ENCODE assay signal across 18 cellular contexts in genomic region chr6:144718431-144718830, GRCh38.
DNase-seq lines count a peak whose midpoint lies in the region; ATAC-seq and TF ChIP-seq lines count a peak whose summit lies in the region.
"Had no signal": no experiment of that assay in that cellular context is flagged by ENCODE, and none has a peak within 500 bp of the region (broad histone marks: within the 10 kb centered on the region; RNA-seq: fewer than 3 reads in every experiment).

No MANE protein-coding gene starts in this region.

- no peaks in the 10 kb centered on the region for H3K79me2 ChIP-seq in mammary epithelial cell (ENCODE audit: insufficient read depth, low read length)

- peaks cover 0 to 2% of the 10 kb centered on the region in 2 donors for H3K36me3 Mint-ChIP-seq in activated T-cell treated with anti-CD3 and anti-CD28 coated beads, Interleukin-2, amount 50 U/mL, for 72 hours (ENCODE audit: insufficient read depth in 2 of 2)
- peaks cover 6% of the 10 kb centered on the region for H3K36me3 Mint-ChIP-seq in stimulated activated effector memory CD8-positive, alpha-beta T cell treated with anti-CD3 and anti-CD28 coated beads, Interleukin-12 subunit alpha, Interleukin-12 subunit beta, amount 100 ng/mL, for 72 hours

- no peak overlapping the region for H3K4me3 ChIP-seq in mammary epithelial cell (replicated peaks in 1 of 3; ENCODE audit: insufficient read depth in 1 of 3, low read depth in 2 of 3, low read length in 3 of 3)
- H3K4me3 ChIP-seq: A549, sigmoid colon had no signal

- H3K4me1 ChIP-seq in mammary epithelial cell (ENCODE audit: insufficient read depth, low read length), result peaks cover 9% of the 10 kb centered on the region
- H3K4me1 ChIP-seq: A549 had no signal

- no peaks in the 10 kb centered on the region for H3K27me3 ChIP-seq in mammary epithelial cell (ENCODE audit: insufficient read depth, low read length)
- H3K27me3 ChIP-seq: neutrophil, sigmoid colon had no signal

- H3K27ac Mint-ChIP-seq in activated T-cell treated with anti-CD3 and anti-CD28 coated beads, Interleukin-2, amount 50 U/mL, for 72 hours, result no peak overlapping the region
- H3K27ac Mint-ChIP-seq in stimulated activated effector memory CD8-positive, alpha-beta T cell treated with anti-CD3 and anti-CD28 coated beads, Interleukin-12 subunit alpha, Interleukin-12 subunit beta, amount 100 ng/mL, for 72 hours, result no peak overlapping the region
- H3K27ac Mint-ChIP-seq: brain had no signal

- H4K20me1 ChIP-seq in mammary epithelial cell (ENCODE audit: insufficient read depth, low read length), result no peaks in the 10 kb centered on the region

- no peak overlapping the region for H3K4me2 ChIP-seq in mammary epithelial cell (ENCODE audit: insufficient read depth, low read depth, low read length)
- H3K4me2 ChIP-seq: A549 had no signal

- H2AFZ ChIP-seq in mammary epithelial cell (ENCODE audit: low read depth, low read length), result no peak overlapping the region

- BruUV-seq in mammary epithelial cell (replicated peaks; lab: Mats Ljungman, UMichigan), result no TSS peak

- peaks cover 53% of the 10 kb centered on the region for H3K4me1 Mint-ChIP-seq in activated T-cell treated with anti-CD3 and anti-CD28 coated beads, Interleukin-2, amount 50 U/mL, for 72 hours (ENCODE audit: low read depth)
- peaks cover 34% of the 10 kb centered on the region for H3K4me1 Mint-ChIP-seq in stimulated activated effector memory CD8-positive, alpha-beta T cell treated with anti-CD3 and anti-CD28 coated beads, Interleukin-12 subunit alpha, Interleukin-12 subunit beta, amount 100 ng/mL, for 72 hours

- WGBS in mammary epithelial cell (ENCODE audit: low coverage, missing lambda C conversion rate), result 100% methylated on average over 1 of the region's 2 CpGs

- H3K9ac ChIP-seq in mammary epithelial cell (ENCODE audit: insufficient read depth, low read length), result no peak overlapping the region

- H3K4me3 Mint-ChIP-seq in activated T-cell treated with anti-CD3 and anti-CD28 coated beads, Interleukin-2, amount 50 U/mL, for 72 hours, result no peak overlapping the region
- H3K4me3 Mint-ChIP-seq in stimulated activated effector memory CD8-positive, alpha-beta T cell treated with anti-CD3 and anti-CD28 coated beads, Interleukin-12 subunit alpha, Interleukin-12 subunit beta, amount 100 ng/mL, for 72 hours, result no peak overlapping the region
- H3K4me3 Mint-ChIP-seq: brain had no signal

- peak; percentile 83 to 84 for ATAC-seq in activated T-cell treated with anti-CD3 and anti-CD28 coated beads, Interleukin-2, amount 50 U/mL, for 72 hours (replicated peaks in 1 of 2)
- peak; percentile 84 for ATAC-seq in stimulated activated effector memory CD8-positive, alpha-beta T cell treated with anti-CD3 and anti-CD28 coated beads, Interleukin-12 subunit alpha, Interleukin-12 subunit beta, amount 100 ng/mL, for 72 hours
- no peak for ATAC-seq in omental fat pad (ENCODE audit: low FRiP score)
- ATAC-seq: A549, HCT116 had no signal

- intact Hi-C loops in mammary epithelial cell (cut with micrococcal nuclease), result no loop called here

- dilution Hi-C loops in mammary epithelial cell (cut with HindIII; ENCODE audit: low sequenced_read_pairs), result no loop called here

- no peak for DNase-seq in activated T-cell treated with anti-CD3 and anti-CD28 coated beads, Interleukin-2, amount 50 U/mL, for 72 hours
- no peak for DNase-seq in activated T-cell treated with anti-CD3 and anti-CD28 coated beads, Interleukin-2, amount 50 U/mL, for 1 hour
- DNase-seq in HPDE6-E6E7 (ENCODE audit: extremely low spot score) (peak; percentile 10), mammary epithelial cell (peak; percentile 67), cerebellum (ENCODE audit: low spot score) (no peak), omental fat pad (ENCODE audit: low spot score) (no peak), iPS-NIHi11 (ENCODE audit: low spot score) (no peak)
- no peak for DNase-seq in stimulated activated effector memory CD8-positive, alpha-beta T cell treated with anti-CD3 and anti-CD28 coated beads, Interleukin-12 subunit alpha, Interleukin-12 subunit beta, amount 100 ng/mL, for 72 hours (ENCODE audit: low spot score in 2 of 2)
- DNase-seq: COR-L47; effector CD4-positive, alpha-beta T cell; NCI-H2081 treated with DMSO at 0.1 percent for 48 hours; SIG-M5; sigmoid colon; stimulated activated CD4-positive, alpha-beta T cell treated with anti-CD3 and anti-CD28 coated beads, Interleukin-4, amount 100 ng/mL, for 1 hour had no signal

- no peaks in the 10 kb centered on the region for H3K27me3 Mint-ChIP-seq in activated T-cell treated with anti-CD3 and anti-CD28 coated beads, Interleukin-2, amount 50 U/mL, for 72 hours (ENCODE audit: low read depth)
- H3K27me3 Mint-ChIP-seq: brain had no signal

- H3K9me3 ChIP-seq in mammary epithelial cell (replicated peaks; ENCODE audit: insufficient read depth, low read length), result no peaks in the 10 kb centered on the region
- H3K9me3 ChIP-seq: A549, neutrophil, sigmoid colon had no signal

- CTCF ChIA-PET in mammary epithelial cell (lab: Charles Lee; ENCODE audit: low non-redundant PET), result no interaction called here

- H3K27ac ChIP-seq in mammary epithelial cell (ENCODE audit: insufficient read depth, low read depth, low read length), result no peak overlapping the region
- H3K27ac ChIP-seq: A549, neutrophil, sigmoid colon had no signal

- in situ Hi-C loops in mammary epithelial cell (cut with MboI; ENCODE audit: low sequenced_read_pairs in 2 of 2), result no loop called here

- no peaks in the 10 kb centered on the region for H3K36me3 ChIP-seq in mammary epithelial cell (ENCODE audit: insufficient read depth, low read length)
- H3K36me3 ChIP-seq: sigmoid colon had no signal

- H3K9me3 Mint-ChIP-seq in activated T-cell treated with anti-CD3 and anti-CD28 coated beads, Interleukin-2, amount 50 U/mL, for 72 hours, result no peaks in the 10 kb centered on the region
- no peaks in the 10 kb centered on the region for H3K9me3 Mint-ChIP-seq in stimulated activated effector memory CD8-positive, alpha-beta T cell treated with anti-CD3 and anti-CD28 coated beads, Interleukin-12 subunit alpha, Interleukin-12 subunit beta, amount 100 ng/mL, for 72 hours
- H3K9me3 Mint-ChIP-seq: brain had no signal

- TF ChIP-seq CTCF in mammary epithelial cell (conservative IDR thresholded peaks at IDR 0.05 in 1 of 2, IDR thresholded peaks at IDR 0.05 in 1 of 2; ENCODE audit: extremely low read depth in 1 of 2, insufficient read depth in 1 of 2, low read depth in 1 of 2, low read length in 2 of 2) (no peak), omental fat pad (IDR thresholded peaks at IDR 0.05) (no peak)

Comparison
In these comparisons a context has a peak if more than half of its experiments do, and no peak if none do; other contexts are left out.
1. DNase-seq: peak in HPDE6-E6E7 (single experiment) and mammary epithelial cell (single experiment); none in activated T-cell treated with anti-CD3 and anti-CD28 coated beads, Interleukin-2, amount 50 U/mL, for 72 hours (0 of 2), activated T-cell treated with anti-CD3 and anti-CD28 coated beads, Interleukin-2, amount 50 U/mL, for 1 hour (single experiment), stimulated activated effector memory CD8-positive, alpha-beta T cell treated with anti-CD3 and anti-CD28 coated beads, Interleukin-12 subunit alpha, Interleukin-12 subunit beta, amount 100 ng/mL, for 72 hours (0 of 2), cerebellum (single experiment), omental fat pad (single experiment) and iPS-NIHi11 (single experiment).